Comparison of ENCODE assay signal across 8 cellular contexts in the genomic region with DNA sequence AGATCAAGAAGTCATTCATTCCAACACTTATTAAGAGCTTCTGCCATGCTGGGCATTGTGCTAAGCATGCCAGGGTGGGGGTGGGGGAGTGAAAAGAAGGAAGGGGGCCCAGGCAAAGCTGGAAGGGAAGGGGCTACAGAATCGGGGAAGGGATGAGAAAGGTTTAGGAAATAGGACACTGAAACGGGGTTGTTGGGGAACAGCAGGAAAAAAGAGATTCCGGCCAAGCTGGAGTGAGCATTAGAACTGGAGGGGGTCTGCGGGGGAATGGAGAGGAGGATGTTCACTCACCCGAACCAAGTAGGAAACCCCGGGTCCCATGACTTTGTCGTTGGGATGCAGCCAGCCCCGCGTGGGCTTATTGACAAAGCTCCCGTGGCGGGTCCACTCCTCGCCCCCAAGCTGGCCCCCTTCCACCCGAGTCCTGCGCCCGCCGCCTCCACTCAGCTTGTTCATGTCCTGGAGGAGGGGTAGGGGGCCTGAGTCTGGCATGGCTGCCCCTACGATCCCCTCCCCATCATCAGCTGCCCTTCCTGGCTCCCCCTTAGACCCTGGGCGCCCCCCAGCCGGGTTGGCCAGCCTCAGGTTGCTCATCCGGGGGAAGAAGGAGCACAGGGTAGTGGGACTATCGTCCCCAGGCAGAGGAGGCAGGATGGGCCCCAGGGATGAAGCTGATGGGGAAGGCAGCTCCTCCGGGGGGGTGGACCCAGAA. TPM values are rescaled to one million over a fixed set of nuclear protein-coding genes. Genes with fewer than 3 reads are reported as not detected.
A peak's percentile ranks its signal among the peaks of the same experiment; 100 is the strongest.
DNase-seq lines count a peak whose midpoint lies in the region; ATAC-seq and TF ChIP-seq lines count a peak whose summit lies in the region.

No MANE protein-coding gene starts in this region.

- no peak overlapping the region for H3K23ac ChIP-seq in trophoblast cell (ENCODE audit: low read length)

- H4K8ac ChIP-seq in trophoblast cell (ENCODE audit: low read depth, low read length) = peak overlapping the region; percentile 73

- peaks cover 36% of the 10 kb centered on the region for H3K4me1 ChIP-seq in CD4-positive, alpha-beta memory T cell (ENCODE audit: insufficient read depth, low read length)
- H3K4me1 ChIP-seq in trophoblast cell (ENCODE audit: control insufficient read depth in 1 of 2, insufficient read depth in 2 of 2, low read length in 2 of 2) = peaks cover 39 to 47% of the 10 kb centered on the region in 2 experiments

- H2BK5ac ChIP-seq in trophoblast cell (ENCODE audit: low read depth, low read length, poor library complexity) = peak overlapping the region; percentile 42

- H3K79me2 ChIP-seq in trophoblast cell (ENCODE audit: control insufficient read depth, insufficient read depth, low read length, poor library complexity) = peaks cover 24% of the 10 kb centered on the region

- H3K36me3 ChIP-seq in CD4-positive, alpha-beta memory T cell (ENCODE audit: insufficient read depth, low read length) = peaks cover 43% of the 10 kb centered on the region
- H3K36me3 ChIP-seq in SK-N-MC (ENCODE audit: insufficient read depth, low read length) (peaks cover 33% of the 10 kb centered on the region), trophoblast cell (ENCODE audit: control insufficient read depth in 1 of 2, insufficient read depth in 2 of 2, low read length in 2 of 2) (peaks cover 35 to 38% of the 10 kb centered on the region in 2 experiments)

- peak in 1 of 5 donors; percentile 39 for DNase-seq in CD4-positive, alpha-beta memory T cell
- DNase-seq in SK-N-MC (ENCODE audit: low read depth, low spot score) (no peak), fibroblast of mammary gland (ENCODE audit: low read depth) (no peak), trophoblast cell (no peak), DMS 273 (lab: John Stamatoyannopoulos, UW; ENCODE audit: unreplicated experiment) (no peak), RPMI8226 (no peak)

- H3K4ac ChIP-seq in trophoblast cell (ENCODE audit: low read depth, low read length) = peak overlapping the region; percentile 80

- H2BK120ac ChIP-seq in trophoblast cell (ENCODE audit: insufficient read depth, low read length, poor library complexity) = peak overlapping the region; percentile 54

- no peak overlapping the region for H3K4me3 Mint-ChIP-seq in CD4-positive, alpha-beta memory T cell

- no peaks in the 10 kb centered on the region for H3K27me3 Mint-ChIP-seq in CD4-positive, alpha-beta memory T cell

- H3K27me3 ChIP-seq in CD4-positive, alpha-beta memory T cell (ENCODE audit: insufficient read depth, low read length) = no peaks in the 10 kb centered on the region
- H3K27me3 ChIP-seq in trophoblast cell (ENCODE audit: insufficient read depth, low read length) = no peaks in the 10 kb centered on the region

- peak overlapping the region; percentile 82 for H4K91ac ChIP-seq in trophoblast cell (ENCODE audit: low read depth, low read length)

- peaks cover 19 to 47% of the 10 kb centered on the region in 2 donors for H3K36me3 Mint-ChIP-seq in CD4-positive, alpha-beta memory T cell

- H3K14ac ChIP-seq in trophoblast cell (ENCODE audit: low read length) = peak overlapping the region; percentile 78

- H4K12ac ChIP-seq in trophoblast cell (ENCODE audit: low read depth, low read length) = peak overlapping the region; percentile 33

- no peaks in the 10 kb centered on the region for H3K9me3 ChIP-seq in CD4-positive, alpha-beta memory T cell (ENCODE audit: control insufficient read depth in 1 of 2, low read length in 2 of 2)
- H3K9me3 ChIP-seq in SK-N-MC (ENCODE audit: low read depth, low read length) (no peaks in the 10 kb centered on the region), trophoblast cell (ENCODE audit: insufficient read depth, low read depth, low read length) (peaks cover 2% of the 10 kb centered on the region)

- H3K27ac ChIP-seq in CD4-positive, alpha-beta memory T cell (ENCODE audit: low read depth, low read length) = peak overlapping the region; percentile 23
- peak overlapping the region; percentile 22; the same call in 1 of the 2 replicates for H3K27ac ChIP-seq in SK-N-MC
- peak overlapping the region; percentile 35 for H3K27ac ChIP-seq in trophoblast cell (ENCODE audit: low read depth, low read length)

- peaks cover 31% of the 10 kb centered on the region for H3K79me1 ChIP-seq in trophoblast cell (ENCODE audit: low read length)

- no peak overlapping the region for H3K4me3 ChIP-seq in CD4-positive, alpha-beta memory T cell (ENCODE audit: low read length in 2 of 2)
- H3K4me3 ChIP-seq in SK-N-MC (peak overlapping the region; percentile 82), fibroblast of mammary gland (ENCODE audit: control insufficient read depth, low read depth, low read length) (peak overlapping the region; percentile 79), trophoblast cell (ENCODE audit: low read depth, low read length) (peak overlapping the region; percentile 49)

- POLR2A ChIA-PET in CD4-positive, alpha-beta memory T cell (lab: Charles Lee; ENCODE audit: partially characterized antibody) = interaction anchor here (1.9 to 41.7 kb wide), 5 partner anchors 8 to 36 kb away, joined by 10 to 1543 read pairs (median 126); partner anchors contain the start of genes FLAD1, LENEP, PBXIP1 and PMVK

- TF ChIP-seq CTCF in fibroblast of mammary gland (conservative IDR thresholded peaks at IDR 0.05; ENCODE audit: control insufficient read depth, insufficient read depth, low read depth, low read length) = no peak

- intact Hi-C loops in CD4-positive, alpha-beta memory T cell (cut with micrococcal nuclease) = no loop called here

- peak overlapping the region; percentile 8 for H2AFZ ChIP-seq in trophoblast cell (ENCODE audit: insufficient read depth, low read length, poor library complexity)

- WGBS in trophoblast cell (ENCODE audit: extremely low coverage, insufficient coverage, insufficient read length) = no CpG with 5 or more reads among the region's 22 CpGs

- peak overlapping the region; percentile 85 for H3K18ac ChIP-seq in trophoblast cell (ENCODE audit: low read length)

- peak overlapping the region; percentile 79 for H3K4me2 ChIP-seq in trophoblast cell (ENCODE audit: low read length)

- peak overlapping the region; percentile 37 for H2BK12ac ChIP-seq in trophoblast cell (ENCODE audit: low read length)

- no peaks in the 10 kb centered on the region for H3K9me3 Mint-ChIP-seq in CD4-positive, alpha-beta memory T cell

- peaks cover 22 to 35% (median 26%) of the 10 kb centered on the region in 4 donors for H3K4me1 Mint-ChIP-seq in CD4-positive, alpha-beta memory T cell

- peak overlapping the region; percentile 74 for H3K9ac ChIP-seq in SK-N-MC (ENCODE audit: insufficient read length)
- H3K9ac ChIP-seq in trophoblast cell (ENCODE audit: low read length) = peak overlapping the region; percentile 76

- H3K27ac Mint-ChIP-seq in CD4-positive, alpha-beta memory T cell = peak overlapping the region in 5 of 7 donors; percentile 57 to 83 (median 79)

- ATAC-seq in HG03139 (IDR thresholded peaks at IDR 0.05; ENCODE audit: unreplicated experiment) (no peak), GM21447 (IDR thresholded peaks at IDR 0.05; ENCODE audit: unreplicated experiment) (no peak)

- H2AK5ac ChIP-seq in trophoblast cell (ENCODE audit: low read length) = peak overlapping the region; percentile 33

- CTCF ChIA-PET in CD4-positive, alpha-beta memory T cell (lab: Charles Lee; ENCODE audit: partially characterized antibody) = interaction anchor here (1.2 to 16.3 kb wide), 6 partner anchors 9 to 122 kb away, joined by 3 to 226 read pairs (median 5); partner anchors contain the start of genes PMVK and PYGO2

RNA-seq across cellular contexts. Expression of gene SHC1, which starts 0.7 kb away (rescaled TPM):
- total RNA-seq in CD4-positive, alpha-beta memory T cell = 10 to 100 TPM; 78.4 to 81.7 TPM
- polyA plus RNA-seq in CD4-positive, alpha-beta memory T cell = 10 to 100 TPM; 36.4 to 44.5 TPM
- polyA plus RNA-seq in trophoblast cell (2013) = 145 and 150 TPM in 2 replicates

RNA-seq across cellular contexts. Expression of gene CKS1B, which starts 4.6 kb away (rescaled TPM):
- 10 to 100 TPM; 12.2 to 13.0 TPM for total RNA-seq in CD4-positive, alpha-beta memory T cell
- 10 to 100 TPM; 50.2 to 67.9 TPM for polyA plus RNA-seq in CD4-positive, alpha-beta memory T cell
- polyA plus RNA-seq in trophoblast cell (2013) = 329 and 347 TPM in 2 replicates

RNA-seq across cellular contexts. Expression of gene PYGO2, which starts 8.3 kb away (rescaled TPM):
- total RNA-seq in CD4-positive, alpha-beta memory T cell = 10 to 100 TPM; 78.4 to 80.2 TPM
- 10 to 100 TPM; 22.5 to 54.2 TPM for polyA plus RNA-seq in CD4-positive, alpha-beta memory T cell
- 24.3 and 25.1 TPM in 2 replicates for polyA plus RNA-seq in trophoblast cell (2013)

RNA-seq across cellular contexts. Expression of gene FLAD1, which starts 13.2 kb away (rescaled TPM):
- 10 to 100 TPM; 52.4 to 56.6 TPM for total RNA-seq in CD4-positive, alpha-beta memory T cell
- polyA plus RNA-seq in CD4-positive, alpha-beta memory T cell = 10 to 100 TPM; 48.9 to 75.9 TPM
- polyA plus RNA-seq in trophoblast cell (2013) = 27.3 and 32.2 TPM in 2 replicates

RNA-seq across cellular contexts. Expression of gene PBXIP1, which starts 14.0 kb away (rescaled TPM):
- 100 to 1,000 TPM; 435 to 438 TPM for total RNA-seq in CD4-positive, alpha-beta memory T cell
- 100 to 1,000 TPM; 263 to 404 TPM for polyA plus RNA-seq in CD4-positive, alpha-beta memory T cell
- polyA plus RNA-seq in trophoblast cell (2013) = 24.7 and 25.5 TPM in 2 replicates

Comparison
In these comparisons a context has a peak if more than half of its experiments do, and no peak if none do; other contexts are left out.
1. H3K4me3 ChIP-seq: peak in SK-N-MC (single experiment), fibroblast of mammary gland (single experiment) and trophoblast cell (single experiment); none in CD4-positive, alpha-beta memory T cell (0 of 2).
2. Peak in every context shown above with its lines, with median percentiles within 50 percentile points of each other: H3K27ac ChIP-seq.